Comparison of ENCODE assay signal across 21 cellular contexts in the genomic region with DNA sequence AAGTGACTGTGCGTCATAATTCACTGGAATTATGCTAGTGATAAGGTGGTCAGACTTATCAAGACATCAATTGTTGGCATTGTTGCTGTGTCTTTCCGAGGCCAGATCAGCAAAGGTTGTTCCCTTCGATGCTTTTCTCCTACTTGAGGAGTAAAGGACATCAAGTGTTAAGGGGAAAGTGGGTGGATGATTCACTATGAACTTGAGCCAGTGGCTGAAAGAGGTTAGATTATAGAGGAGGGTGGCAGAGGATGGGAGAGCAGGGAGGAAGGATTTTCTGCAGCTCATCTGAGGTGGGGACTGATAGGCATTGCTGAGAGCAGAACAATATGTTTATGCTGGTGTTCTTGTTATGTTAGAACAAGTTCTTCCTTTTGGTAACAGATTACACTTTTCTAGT.
"Had no signal": no experiment of that assay in that cellular context is flagged by ENCODE, and none has a peak within 500 bp of the region (broad histone marks: within the 10 kb centered on the region; RNA-seq: fewer than 3 reads in every experiment).

No MANE protein-coding gene starts in this region.

- H3K9me3 ChIP-seq: lower lobe of right lung, suprapubic skin, transverse colon, uterus had no signal

- ATAC-seq: activated CD8-positive, alpha-beta T cell treated with anti-CD3 and anti-CD28 coated beads for 36 hours; activated naive CD8-positive, alpha-beta T cell treated with anti-CD3 and anti-CD28 coated beads, Interleukin-2, amount 50 U/mL, for 24 hours; effector memory CD8-positive, alpha-beta T cell; lower lobe of right lung; stimulated activated naive CD8-positive, alpha-beta T cell treated with anti-CD3 and anti-CD28 coated beads, Interleukin-15, amount 100 ng/mL, for 72 hours had no signal

- H3K4me1 Mint-ChIP-seq: nephron had no signal

- H3K4me1 ChIP-seq: uterus had no signal

- H3K9me3 Mint-ChIP-seq: activated CD4-positive, alpha-beta T cell treated with anti-CD3 and anti-CD28 coated beads, Interleukin-2, amount 10 ng/mL, durations not matched to agents 24 days and 14 days; activated CD8-positive, alpha-beta T cell treated with anti-CD3 and anti-CD28 coated beads for 36 hours; activated naive CD4-positive, alpha-beta T cell treated with anti-CD3 and anti-CD28 coated beads, Interleukin-2, amount 10 ng/mL, durations not matched to agents 7 days and 5 days; activated naive CD8-positive, alpha-beta T cell treated with anti-CD3 and anti-CD28 coated beads, Interleukin-2, amount 50 U/mL, for 24 hours; activated T-cell treated with anti-CD3 and anti-CD28 coated beads, Interleukin-2, amount 50 U/mL, for 24 hours; effector memory CD8-positive, alpha-beta T cell; nephron; stimulated activated naive CD8-positive, alpha-beta T cell treated with anti-CD3 and anti-CD28 coated beads, Interleukin-15, amount 100 ng/mL, for 72 hours; T-helper 2 cell treated with Interferon-gamma antibody and Interleukin-4, amounts not matched to agents 5 μg/mL and 100 μg/mL, for 36 hours had no signal

- H3K4me3 Mint-ChIP-seq: activated CD4-positive, alpha-beta T cell treated with anti-CD3 and anti-CD28 coated beads, Interleukin-2, amount 10 ng/mL, durations not matched to agents 24 days and 14 days; activated CD8-positive, alpha-beta T cell treated with anti-CD3 and anti-CD28 coated beads for 36 hours; activated naive CD4-positive, alpha-beta T cell treated with anti-CD3 and anti-CD28 coated beads, Interleukin-2, amount 10 ng/mL, durations not matched to agents 7 days and 5 days; activated naive CD8-positive, alpha-beta T cell treated with anti-CD3 and anti-CD28 coated beads, Interleukin-2, amount 50 U/mL, for 24 hours; activated T-cell treated with anti-CD3 and anti-CD28 coated beads, Interleukin-2, amount 50 U/mL, for 24 hours; effector memory CD8-positive, alpha-beta T cell; nephron; stimulated activated naive CD8-positive, alpha-beta T cell treated with anti-CD3 and anti-CD28 coated beads, Interleukin-15, amount 100 ng/mL, for 72 hours; T-helper 2 cell treated with Interferon-gamma antibody and Interleukin-4, amounts not matched to agents 5 μg/mL and 100 μg/mL, for 36 hours had no signal

- H3K27ac ChIP-seq: lower lobe of right lung, skin epidermis, suprapubic skin, transverse colon, uterus had no signal

- H3K27ac Mint-ChIP-seq: activated CD4-positive, alpha-beta T cell treated with anti-CD3 and anti-CD28 coated beads, Interleukin-2, amount 10 ng/mL, durations not matched to agents 24 days and 14 days; activated CD8-positive, alpha-beta T cell treated with anti-CD3 and anti-CD28 coated beads for 36 hours; activated naive CD4-positive, alpha-beta T cell treated with anti-CD3 and anti-CD28 coated beads, Interleukin-2, amount 10 ng/mL, durations not matched to agents 7 days and 5 days; activated naive CD8-positive, alpha-beta T cell treated with anti-CD3 and anti-CD28 coated beads, Interleukin-2, amount 50 U/mL, for 24 hours; activated T-cell treated with anti-CD3 and anti-CD28 coated beads, Interleukin-2, amount 50 U/mL, for 24 hours; effector memory CD8-positive, alpha-beta T cell; nephron; stimulated activated naive CD8-positive, alpha-beta T cell treated with anti-CD3 and anti-CD28 coated beads, Interleukin-15, amount 100 ng/mL, for 72 hours; T-helper 2 cell treated with Interferon-gamma antibody and Interleukin-4, amounts not matched to agents 5 μg/mL and 100 μg/mL, for 36 hours had no signal

- H3K27me3 ChIP-seq: suprapubic skin, transverse colon, uterus had no signal

- DNase-seq: activated CD4-positive, alpha-beta T cell treated with anti-CD3 and anti-CD28 coated beads, Interleukin-2, amount 10 ng/mL, durations not matched to agents 24 days and 14 days; activated CD8-positive, alpha-beta T cell treated with anti-CD3 and anti-CD28 coated beads for 36 hours; activated naive CD4-positive, alpha-beta T cell treated with anti-CD3 and anti-CD28 coated beads, Interleukin-2, amount 10 ng/mL, durations not matched to agents 7 days and 5 days; activated naive CD8-positive, alpha-beta T cell treated with anti-CD3 and anti-CD28 coated beads, Interleukin-2, amount 50 U/mL, for 24 hours; activated T-cell treated with anti-CD3 and anti-CD28 coated beads, Interleukin-2, amount 50 U/mL, for 24 hours; aorta; effector memory CD8-positive, alpha-beta T cell; foreskin melanocyte; hypothalamus; lower lobe of right lung; posterior cingulate gyrus; stimulated activated CD4-positive, alpha-beta T cell treated with anti-CD3 and anti-CD28 coated beads, Interleukin-15, amount 100 ng/mL, for 24 hours; stimulated activated CD4-positive, alpha-beta T cell treated with anti-CD3 and anti-CD28 coated beads, Interleukin-2, amount 100 ng/mL, for 48 hours; stimulated activated naive CD8-positive, alpha-beta T cell treated with anti-CD3 and anti-CD28 coated beads, Interleukin-15, amount 100 ng/mL, for 72 hours; SW 1271; transverse colon; uterus had no signal

- H3K36me3 ChIP-seq: lower lobe of right lung, suprapubic skin, transverse colon, uterus had no signal

- H3K27me3 Mint-ChIP-seq: activated CD8-positive, alpha-beta T cell treated with anti-CD3 and anti-CD28 coated beads for 36 hours; activated naive CD4-positive, alpha-beta T cell treated with anti-CD3 and anti-CD28 coated beads, Interleukin-2, amount 10 ng/mL, durations not matched to agents 7 days and 5 days; activated naive CD8-positive, alpha-beta T cell treated with anti-CD3 and anti-CD28 coated beads, Interleukin-2, amount 50 U/mL, for 24 hours; activated T-cell treated with anti-CD3 and anti-CD28 coated beads, Interleukin-2, amount 50 U/mL, for 24 hours; effector memory CD8-positive, alpha-beta T cell had no signal

- H3K4me3 ChIP-seq: lower lobe of right lung, skin epidermis, suprapubic skin, transverse colon, uterus had no signal
